Comparison of ENCODE assay signal across 8 cellular contexts in the genomic region with DNA sequence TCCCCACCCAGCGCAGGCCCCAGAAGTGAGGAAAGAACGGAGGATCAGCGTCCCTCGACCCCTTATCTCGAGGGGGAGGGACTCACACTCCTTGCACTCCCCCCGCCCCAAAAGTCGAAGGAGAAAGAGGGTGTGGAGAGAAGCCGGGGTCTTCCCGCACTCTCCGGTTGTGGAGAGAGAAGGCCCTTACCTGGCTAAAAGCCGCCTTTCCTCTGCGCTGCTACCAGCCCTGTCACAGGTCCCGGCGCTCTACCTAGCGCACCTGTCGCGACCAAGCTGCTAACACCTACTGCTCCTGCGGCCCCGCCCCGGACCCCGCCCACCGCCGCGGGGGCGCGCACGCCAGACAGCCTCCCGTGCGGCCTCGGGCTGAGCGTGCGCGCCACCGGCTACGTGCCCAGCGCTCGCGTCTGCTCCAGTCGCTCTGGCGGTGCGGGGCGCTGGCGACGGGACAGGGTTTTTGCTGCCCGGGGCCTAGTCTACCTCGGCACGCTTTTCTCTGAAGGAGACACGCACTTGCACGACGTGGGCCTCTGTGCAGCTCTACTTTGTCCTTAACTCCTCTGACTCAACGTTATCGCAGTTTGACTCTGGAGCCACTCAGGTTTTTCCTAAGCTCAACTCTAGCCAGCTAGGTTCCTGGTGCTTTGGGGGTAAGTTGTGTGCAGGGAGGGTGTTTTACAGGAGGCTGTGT. TPM values are rescaled to one million over a fixed set of nuclear protein-coding genes. Genes with fewer than 3 reads are reported as not detected.
DNase-seq lines count a peak whose midpoint lies in the region; ATAC-seq and TF ChIP-seq lines count a peak whose summit lies in the region.

A gene (minus strand): TSS at position 291 of the 694 bp plus-strand sequence. CDS start 34,769 bp downstream, outside the sequence.

- H3K4me1 Mint-ChIP-seq in activated T-helper 17 cell treated with anti-CD3 and anti-CD28 coated beads, Interleukin-2, amount 50 U/mL, for 72 hours = peaks cover 11% of the 10 kb centered on the region
- peaks cover 11 to 37% (median 24%) of the 10 kb centered on the region in 4 donors for H3K4me1 Mint-ChIP-seq in naive thymus-derived CD8-positive, alpha-beta T cell

- H3K4me3 Mint-ChIP-seq in activated T-helper 17 cell treated with anti-CD3 and anti-CD28 coated beads, Interleukin-2, amount 50 U/mL, for 72 hours = peak within 1 kb of the TSS; percentile 91
- H3K4me3 Mint-ChIP-seq in naive thymus-derived CD8-positive, alpha-beta T cell = peak within 1 kb of the TSS; percentile 87 to 97 (median 94)

- in situ Hi-C loops in GM23248 (cut with MboI) = no loop called here

- no peaks in the 10 kb centered on the region for H3K27me3 Mint-ChIP-seq in activated T-helper 17 cell treated with anti-CD3 and anti-CD28 coated beads, Interleukin-2, amount 50 U/mL, for 72 hours
- no peaks in the 10 kb centered on the region for H3K27me3 Mint-ChIP-seq in naive thymus-derived CD8-positive, alpha-beta T cell

- ATAC-seq in activated T-helper 17 cell treated with anti-CD3 and anti-CD28 coated beads, Interleukin-2, amount 50 U/mL, for 72 hours (replicated peaks) = peak; percentile 99
- ATAC-seq in naive thymus-derived CD8-positive, alpha-beta T cell = peak; percentile 91 to 93

- H4K20me1 ChIP-seq in GM23248 (ENCODE audit: insufficient read depth) = no peaks in the 10 kb centered on the region

- H3K4me2 ChIP-seq in GM23248 (ENCODE audit: unreplicated experiment) = peak within 1 kb of the TSS; percentile 88

- peak within 1 kb of the TSS; percentile 83 for H3K9ac ChIP-seq in GM23248

- 1% methylated on average over 46 to 52 of the region's 52 CpGs for WGBS in GM23248 (ENCODE audit: low coverage in 1 of 2, low lambda C conversion rate in 2 of 2, missing lambda C conversion rate in 2 of 2), 2 experiments

- no peaks in the 10 kb centered on the region for H3K9me2 ChIP-seq in GM23248 (ENCODE audit: insufficient read depth)

- peak within 1 kb of the TSS; percentile 70 for H3K27ac ChIP-seq in GM23248
- H3K27ac ChIP-seq in RWPE1 = peak within 1 kb of the TSS; percentile 70

- 0 out of 2 replicates have a peak, but pooled peaks cover 6% of the 10 kb centered on the region for H3F3A ChIP-seq in GM23248 (ENCODE audit: insufficient read depth)

- peak within 1 kb of the TSS; percentile 87 for H2AFZ ChIP-seq in GM23248

- H3K4me3 ChIP-seq in GM23248 (peak within 1 kb of the TSS; percentile 90), fibroblast of mammary gland (ENCODE audit: control insufficient read depth, low read depth, low read length) (peak within 1 kb of the TSS; percentile 89)

- no peaks in the 10 kb centered on the region for H3K36me3 Mint-ChIP-seq in activated T-helper 17 cell treated with anti-CD3 and anti-CD28 coated beads, Interleukin-2, amount 50 U/mL, for 72 hours (ENCODE audit: low read depth)
- no peaks in the 10 kb centered on the region for H3K36me3 Mint-ChIP-seq in naive thymus-derived CD8-positive, alpha-beta T cell

- POLR2A ChIA-PET in RWPE1 (lab: Yijun Ruan, JAX; ENCODE audit: low non-redundant PET) = interaction anchor here (0.6 to 1.5 kb wide), 7 partner anchors 9 to 431 kb away, joined by 3 to 14 read pairs (median 3); no protein-coding TSS in a partner anchor
- POLR2A ChIA-PET in naive thymus-derived CD8-positive, alpha-beta T cell (lab: Charles Lee) = interaction anchor here (1.0 to 2.4 kb wide), 8 partner anchors 8 to 199 kb away, joined by 3 to 24 read pairs (median 4); a partner anchor contains a TSS

- H3K79me2 ChIP-seq in GM23248 (ENCODE audit: insufficient read depth) = peaks cover 44% of the 10 kb centered on the region

- peak within 1 kb of the TSS; percentile 82 for H3K27ac Mint-ChIP-seq in activated T-helper 17 cell treated with anti-CD3 and anti-CD28 coated beads, Interleukin-2, amount 50 U/mL, for 72 hours
- H3K27ac Mint-ChIP-seq in naive thymus-derived CD8-positive, alpha-beta T cell = peak within 1 kb of the TSS; percentile 86 to 97 (median 95)

- H3K9me3 Mint-ChIP-seq in activated T-helper 17 cell treated with anti-CD3 and anti-CD28 coated beads, Interleukin-2, amount 50 U/mL, for 72 hours = no peaks in the 10 kb centered on the region
- H3K9me3 Mint-ChIP-seq in naive thymus-derived CD8-positive, alpha-beta T cell = no peaks in the 10 kb centered on the region

- no peaks in the 10 kb centered on the region for H3K9me3 ChIP-seq in GM23248 (ENCODE audit: low read depth)

- peaks cover 21% of the 10 kb centered on the region for H3K4me1 ChIP-seq in GM23248 (ENCODE audit: insufficient read depth)

- DNase-seq in DMS79 (lab: John Stamatoyannopoulos, UW) (peak; percentile 81), GM23248 (peak; percentile 94), LHCN-M2 (ENCODE audit: low read depth) (peak; percentile 80), RWPE1 (ENCODE audit: low spot score) (peak; percentile 94), fibroblast of mammary gland (ENCODE audit: low read depth) (peak; percentile 73)
- DNase-seq in naive thymus-derived CD8-positive, alpha-beta T cell = peak; percentile 85 to 98 (median 94)
- peak; percentile 88 to 94 (median 92) for DNase-seq in stimulated activated naive CD4-positive, alpha-beta T cell (lab: John Stamatoyannopoulos, UW)

- peak; percentile 15; the same call in 1 of the 2 replicates for TF ChIP-seq CTCF in RWPE1 (conservative IDR thresholded peaks at IDR 0.05; ENCODE audit: low read depth)
- TF ChIP-seq CTCF in fibroblast of mammary gland (conservative IDR thresholded peaks at IDR 0.05; ENCODE audit: control insufficient read depth, insufficient read depth, low read depth, low read length) = no peak

- H3K27me3 ChIP-seq in GM23248 (replicated peaks; ENCODE audit: insufficient read depth) = no peaks in the 10 kb centered on the region

- H3K36me3 ChIP-seq in GM23248 (ENCODE audit: low read depth) = no peaks in the 10 kb centered on the region

- CTCF ChIA-PET in RWPE1 (lab: Yijun Ruan, JAX) = interaction anchor here (0.6 to 1.0 kb wide), 6 partner anchors 20 to 105 kb away, joined by 3 to 4 read pairs (median 3); no protein-coding TSS in a partner anchor

RNA-seq across cellular contexts. Expression of the gene that starts here (rescaled TPM):
- 256 and 284 TPM in 2 replicates for total RNA-seq in GM23248 (2014; rRNA removed; shearing (Covaris generic))
- 166 and 180 TPM in 2 replicates for polyA plus RNA-seq in GM23248 (2016; fragmentation: Nextera tagmentation; extraction: Ambion mirVana)
- 74.7 and 85.9 TPM in 2 replicates for total RNA-seq in LHCN-M2 (2014; rRNA removed)
- polyA plus RNA-seq in LHCN-M2 (2012) = 52.2 TPM
- 10 to 100 TPM; 61.8 to 65.7 TPM for total RNA-seq in activated T-helper 17 cell treated with anti-CD3 and anti-CD28 coated beads, Interleukin-2, amount 50 U/mL, for 72 hours
- total RNA-seq in naive thymus-derived CD8-positive, alpha-beta T cell = 10 to 100 TPM; 11.8 to 12.5 TPM
- 10 to 100 TPM in 1 of 3 donors, 1 to 10 TPM in 2; 9.0 to 11.0 (median 9.6) TPM for polyA plus RNA-seq in naive thymus-derived CD8-positive, alpha-beta T cell

Comparison
In these comparisons a context has a peak if more than half of its experiments do, and no peak if none do; other contexts are left out.
1. Peak in every context shown above with its lines: DNase-seq, ATAC-seq, H3K4me3 ChIP-seq and H3K27ac ChIP-seq.
2. RNA of the gene that starts here (polyA plus RNA-seq): 166 to 180 TPM in GM23248; 9.0 to 11.0 TPM in naive thymus-derived CD8-positive, alpha-beta T cell; every median in the first group is over 10 times any median in the second.